In the genomic region with DNA sequence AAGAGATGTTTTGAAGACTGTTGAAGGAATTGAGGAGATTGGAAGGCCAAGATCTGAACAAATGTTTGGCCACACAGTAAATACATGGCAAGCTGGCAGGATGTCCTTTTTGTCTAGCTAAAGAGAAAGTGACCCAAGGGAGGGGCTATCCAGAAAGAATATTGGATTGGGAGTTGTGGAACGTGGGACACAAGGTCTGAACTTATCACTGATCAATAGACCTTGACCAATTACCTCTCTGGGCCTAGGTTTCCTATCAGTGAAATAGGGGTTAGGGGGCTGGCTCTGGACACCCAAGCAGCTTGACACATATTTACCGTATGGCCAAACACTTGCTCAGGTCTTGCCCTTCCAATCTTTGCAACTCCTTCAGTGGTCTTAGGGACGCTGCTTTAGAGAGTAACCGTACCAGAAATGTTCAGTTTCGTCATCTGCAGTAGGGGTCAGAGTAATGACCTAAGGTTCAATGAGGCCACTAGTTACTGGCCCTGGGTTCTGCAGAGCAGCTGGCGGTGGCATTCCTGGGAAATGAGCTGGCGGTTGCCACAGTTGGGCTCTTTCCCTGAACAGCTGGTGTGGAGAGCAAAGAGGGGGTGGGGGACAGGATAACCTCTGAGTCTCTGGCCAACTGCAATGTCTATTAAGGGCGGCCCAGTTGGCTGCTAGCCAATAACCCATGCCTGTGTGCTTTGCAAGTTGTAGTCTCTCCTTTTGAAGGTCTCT, we compare ENCODE assay signal across 8 cellular contexts. TPM values are rescaled to one million over a fixed set of nuclear protein-coding genes. Genes with fewer than 3 reads are reported as not detected.
A peak's percentile ranks its signal among the peaks of the same experiment; 100 is the strongest.
DNase-seq lines count a peak whose midpoint lies in the region; ATAC-seq and TF ChIP-seq lines count a peak whose summit lies in the region.

No MANE protein-coding gene starts in this region.

- TF ChIP-seq CTCF in OCI-LY3 (IDR thresholded peaks at IDR 0.05; ENCODE audit: low read depth, low read length): no peak

- no peaks in the 10 kb centered on the region for H3K79me2 ChIP-seq in OCI-LY3 (ENCODE audit: low read length)

- peaks cover 9% of the 10 kb centered on the region for H3K4me1 ChIP-seq in OCI-LY3 (ENCODE audit: low read length)

- DNase-seq in GOT3 (lab: John Stamatoyannopoulos, UW) (peak; percentile 9), fibroblast of peridontal ligament (ENCODE audit: extremely low read depth) (peak; percentile 80), renal cortical epithelial cell (ENCODE audit: low read depth) (peak; percentile 94), MV-4-11 (lab: John Stamatoyannopoulos, UW) (no peak), NCI-H1436 treated with DMSO at 0.1 percent for 48 hours (lab: John Stamatoyannopoulos, UW) (no peak)
- DNase-seq in effector CD8-positive, alpha-beta T cell (lab: John Stamatoyannopoulos, UW): no peak

- H3K9ac ChIP-seq in OCI-LY3 (ENCODE audit: low read length): no peak overlapping the region

- no peaks in the 10 kb centered on the region for H4K20me1 ChIP-seq in OCI-LY3 (ENCODE audit: insufficient read depth, low read length)

- H3K27me3 ChIP-seq in OCI-LY3 (ENCODE audit: low read depth, low read length): 0 out of 2 replicates have a peak, but pooled peaks cover 3% of the 10 kb centered on the region

- H3K27ac ChIP-seq in OCI-LY3 (ENCODE audit: low read length): no peak overlapping the region

- H3K36me3 ChIP-seq in OCI-LY3 (replicated peaks; ENCODE audit: low read depth, low read length): no peaks in the 10 kb centered on the region

- no peak for ATAC-seq in HG03039 (IDR thresholded peaks at IDR 0.05; ENCODE audit: unreplicated experiment)

- H2AFZ ChIP-seq in OCI-LY3 (ENCODE audit: low read depth, low read length): 0 out of 2 replicates have a peak overlapping the region, but pooled peaks have one; percentile 78

- H3K4me2 ChIP-seq in OCI-LY3 (ENCODE audit: low read length): no peak overlapping the region

- no peak overlapping the region for H3K4me3 ChIP-seq in OCI-LY3 (ENCODE audit: low read length)

- no peaks in the 10 kb centered on the region for H3K9me3 ChIP-seq in OCI-LY3 (ENCODE audit: insufficient read depth, low read length)

RNA-seq across cellular contexts. Expression of gene CALM2, which starts 48.9 kb away (rescaled TPM):
- total RNA-seq in renal cortical epithelial cell: 1,076 and 1,878 TPM in 2 replicates

Comparison
In these comparisons a context has a peak if more than half of its experiments do, and no peak if none do; other contexts are left out.
1. DNase-seq: peak in GOT3 (single experiment), fibroblast of peridontal ligament (single experiment) and renal cortical epithelial cell (single experiment); none in MV-4-11 (single experiment), effector CD8-positive, alpha-beta T cell (single experiment) and NCI-H1436 treated with DMSO at 0.1 percent for 48 hours (single experiment).